ENCODE assay signal across 8 cellular contexts in genomic region chr3:66472313-66473134, GRCh38. TPM values are rescaled to one million over a fixed set of nuclear protein-coding genes. Genes with fewer than 3 reads are reported as not detected.
DNase-seq lines count a peak whose midpoint lies in the region; ATAC-seq, FAIRE-seq and TF ChIP-seq lines count a peak whose summit lies in the region.

No MANE protein-coding gene starts in this region.

- no peaks in the 10 kb centered on the region for H3K9me3 ChIP-seq in A549

- no peak for FAIRE-seq in A549 (lab: Jason Lieb, UNC)

- ATAC-seq in A549 (peak; percentile 64 to 79; a peak in 5 of 6 replicates), GM18909 (IDR thresholded peaks at IDR 0.05; ENCODE audit: poor library complexity, unreplicated experiment) (peak; percentile 71), HG03095 (IDR thresholded peaks at IDR 0.05; ENCODE audit: unreplicated experiment) (peak; percentile 69)

- TF ChIP-seq POLR2A in A549 (IDR thresholded peaks at IDR 0.05; ENCODE audit: low read length): no peak

- no peak for TF ChIP-seq EP300 in A549 (IDR thresholded peaks at IDR 0.05)

- WGBS in A549 (ENCODE audit: missing lambda C conversion rate): 16% methylated on average over 12 of the region's 12 CpGs

- H3K4me1 ChIP-seq in A549: peaks cover 32% of the 10 kb centered on the region

- CTCF ChIA-PET in A549 (lab: Yijun Ruan, JAX): interaction anchor here (0.7 kb wide), 1 partner anchor 65 kb away, joined by 3 read pairs; no protein-coding TSS in a partner anchor

- in situ Hi-C loops in KBM-7 (cut with MboI; ENCODE audit: low pct_unique_long_range_greater_than_20kb, low sequenced_read_pairs): no loop called here

- TF ChIP-seq RAD21 in A549 (conservative IDR thresholded peaks at IDR 0.05 in 1 of 2, IDR thresholded peaks at IDR 0.05 in 1 of 2): no peak

- H3K4me3 ChIP-seq in A549: no peak overlapping the region
- H3K4me3 ChIP-seq in epithelial cell of proximal tubule (ENCODE audit: low read depth, low read length): peak overlapping the region; percentile 12

- peak overlapping the region; percentile 65 for H3K4me2 ChIP-seq in A549

- peak overlapping the region in 1 of 2 experiments; percentile 44; a peak in 2 of 6 replicates for H3K27ac ChIP-seq in A549
- H3K27ac ChIP-seq in VCaP: peak overlapping the region; percentile 96

- peak; percentile 31 to 38 for DNase-seq in A549 (ENCODE audit: low read depth in 1 of 2, low spot score in 1 of 2)
- peak; percentile 87 for DNase-seq in epithelial cell of proximal tubule (ENCODE audit: low read depth)
- DNase-seq in stimulated activated CD4-positive, alpha-beta T cell treated with anti-CD3 and anti-CD28 coated beads, Interleukin-15, amount 100 ng/mL, for 48 hours (ENCODE audit: low read depth in 2 of 2): peak; percentile 34 to 47
- no peak for DNase-seq in KBM-7
- no peak for DNase-seq in NCI-H748 (lab: John Stamatoyannopoulos, UW; ENCODE audit: unreplicated experiment)

- POLR2A ChIA-PET in A549 (lab: Yijun Ruan, JAX): no interaction called here

- no peak for TF ChIP-seq CTCF in A549 (IDR thresholded peaks at IDR 0.05)
- no peak for TF ChIP-seq CTCF in VCaP (conservative IDR thresholded peaks at IDR 0.05)
- TF ChIP-seq CTCF in epithelial cell of proximal tubule (conservative IDR thresholded peaks at IDR 0.05; ENCODE audit: low read depth, low read length): no peak

TF ChIP-seq in A549, 52 proteins besides CTCF, POLR2A, EP300 and RAD21:
- TF ChIP-seq MAX (IDR thresholded peaks at IDR 0.05) (peak; percentile 73), MAFK (IDR thresholded peaks at IDR 0.05; ENCODE audit: partially characterized antibody) (no peak), HOXA7 (CRISPR knock-in tag; IDR thresholded peaks at IDR 0.05) (no peak), E2F6 (IDR thresholded peaks at IDR 0.05; ENCODE audit: borderline replicate concordance, low read depth) (no peak), CEBPB (IDR thresholded peaks at IDR 0.05) (peak; percentile 31 to 76; a peak in 3 of 4 replicates), TFCP2L1 (CRISPR knock-in tag; IDR thresholded peaks at IDR 0.05) (no peak), HES2 (IDR thresholded peaks at IDR 0.05) (no peak), GATA3 (IDR thresholded peaks at IDR 0.05; ENCODE audit: borderline replicate concordance) (no peak), FOSL2 (IDR thresholded peaks at IDR 0.05) (no peak), FOSL2 (CRISPR knock-in tag; IDR thresholded peaks at IDR 0.05) (0 out of 2 replicates have a peak, but pooled peaks have one; percentile 28), HOXB5 (CRISPR knock-in tag; IDR thresholded peaks at IDR 0.05) (no peak), RCOR1 (IDR thresholded peaks at IDR 0.05; ENCODE audit: low read depth, low read length) (no peak), NPAS2 (CRISPR knock-in tag; IDR thresholded peaks at IDR 0.05; ENCODE audit: borderline replicate concordance) (no peak), RNF2 (IDR thresholded peaks at IDR 0.05; ENCODE audit: borderline replicate concordance, low read depth) (no peak), MAZ (IDR thresholded peaks at IDR 0.05; ENCODE audit: borderline replicate concordance, low read depth, low read length) (no peak), CBX2 (IDR thresholded peaks at IDR 0.05; ENCODE audit: borderline replicate concordance, low read depth) (no peak), EHF (CRISPR knock-in tag; IDR thresholded peaks at IDR 0.05) (no peak), HEYL (CRISPR knock-in tag; IDR thresholded peaks at IDR 0.05) (no peak), KDM5A (IDR thresholded peaks at IDR 0.05) (no peak), JUNB (IDR thresholded peaks at IDR 0.05) (no peak), REST (IDR thresholded peaks at IDR 0.05) (no peak), ZC3H11A (IDR thresholded peaks at IDR 0.05) (no peak), CBX8 (IDR thresholded peaks at IDR 0.05) (no peak)
TF ChIP-seq in A549: peak in this region for 3.

RNA-seq across cellular contexts. Expression of gene LRIG1, which starts 28.3 kb away (rescaled TPM):
- polyA plus RNA-seq in A549 (2011; rRNA removed) (6.2 and 11.2 TPM in 2 replicates), A549 (2017; fragmentation: RNase III; extraction: RNeasy Plus Mini Kit Qiagen cat#74134 plus additional on column Dnase treatment) (1.8 to 2.9 TPM (median 2.6 TPM) in 3 replicates)
- 3.8 and 5.4 TPM in 2 replicates for polyA plus RNA-seq in A549 (2012; cell fraction: cytosol; rRNA removed)
- polyA plus RNA-seq in A549 (2012; cell fraction: nucleus; rRNA removed): 8.5 and 8.8 TPM in 2 replicates
- 18.4 and 19.3 TPM in 2 replicates for polyA minus RNA-seq in A549 (2011; rRNA and poly(A)+ RNA removed)
- total RNA-seq in epithelial cell of proximal tubule: 10.0 and 15.8 TPM in 2 replicates

Comparison
In these comparisons a context has a peak if more than half of its experiments do, and no peak if none do; other contexts are left out.
1. DNase-seq: peak in A549 (2 of 2), epithelial cell of proximal tubule (single experiment) and stimulated activated CD4-positive, alpha-beta T cell treated with anti-CD3 and anti-CD28 coated beads, Interleukin-15, amount 100 ng/mL, for 48 hours (2 of 2); none in KBM-7 (single experiment) and NCI-H748 (single experiment).
2. Peak in every context shown above with its lines, with median percentiles within 50 percentile points of each other: ATAC-seq.